19 cellular contexts compared by ENCODE assay signal in the genomic region with DNA sequence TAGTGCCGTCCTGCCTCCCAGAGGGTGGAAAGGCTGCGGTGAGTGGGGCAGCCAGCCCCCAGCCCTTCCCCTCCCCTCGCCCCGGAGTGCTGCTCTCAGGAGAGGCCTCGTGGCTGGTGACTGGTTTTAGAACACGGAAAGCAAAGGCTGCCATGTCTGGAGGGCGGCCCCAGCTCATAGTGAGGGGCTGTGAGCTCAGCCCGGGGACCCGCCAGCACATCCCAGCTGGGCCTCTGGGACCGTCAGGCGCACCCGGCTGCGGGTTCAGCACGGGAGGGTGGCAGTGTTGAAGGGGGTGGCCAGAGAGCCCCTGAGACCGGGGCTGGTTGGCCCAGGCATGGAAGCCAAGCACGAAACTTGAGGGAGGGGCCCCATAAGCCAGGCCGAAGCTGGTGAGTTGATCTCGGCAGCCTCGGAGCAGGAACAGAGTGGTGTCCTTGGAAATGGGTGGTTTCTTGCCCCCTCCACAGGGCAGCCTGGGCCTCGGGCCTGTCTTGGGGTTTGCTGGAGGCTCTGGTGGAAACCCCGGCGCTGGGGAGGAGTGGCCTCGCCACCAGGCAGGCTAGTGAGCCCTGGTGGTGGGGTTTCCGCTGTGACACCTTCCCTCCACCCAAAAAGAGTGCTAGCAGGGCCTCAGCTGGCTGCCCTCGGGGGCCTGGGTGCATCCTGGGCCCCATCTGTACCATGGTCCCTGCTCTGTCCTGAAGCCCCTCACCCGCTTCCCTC.
DNase-seq lines count a peak whose midpoint lies in the region; ATAC-seq, FAIRE-seq and TF ChIP-seq lines count a peak whose summit lies in the region.
"Had no signal": no experiment of that assay in that cellular context is flagged by ENCODE, and none has a peak within 500 bp of the region (broad histone marks: within the 10 kb centered on the region; RNA-seq: fewer than 3 reads in every experiment).

No MANE protein-coding gene starts in this region.

- H3K4me1 Mint-ChIP-seq in activated B cell treated with CpG ODN at 0.5 μM for 24 hours, result peaks cover 82% of the 10 kb centered on the region
- peaks cover 8% of the 10 kb centered on the region for H3K4me1 Mint-ChIP-seq in activated CD4-positive, alpha-beta memory T cell treated with anti-CD3 and anti-CD28 coated beads for 36 hours (ENCODE audit: low read depth)

- H3K4ac ChIP-seq in mesendoderm (ENCODE audit: low read depth, low read length), result peak overlapping the region; percentile 17

- H4K8ac ChIP-seq in mesendoderm (ENCODE audit: low read depth, low read length), result no peak overlapping the region

- H2BK15ac ChIP-seq in mesendoderm (replicated peaks; ENCODE audit: low read depth), result no peak overlapping the region

- intact Hi-C loops in activated B cell treated with CpG ODN at 0.5 μM for 24 hours (cut with micrococcal nuclease), result loop anchor here (1.0 to 2.0 kb wide), 3 partner anchors 16 to 158 kb away; partner anchors contain the start of gene KDM4B
- intact Hi-C loops in activated CD4-positive, alpha-beta memory T cell treated with anti-CD3 and anti-CD28 coated beads for 36 hours (cut with micrococcal nuclease), result no loop called here

- peak overlapping the region; percentile 57 for H3K4me2 ChIP-seq in DOHH2 (ENCODE audit: low read length)
- no peak overlapping the region for H3K4me2 ChIP-seq in mesendoderm (ENCODE audit: low read length)

- H3K9me2 ChIP-seq in DOHH2 (replicated peaks; ENCODE audit: control insufficient read depth, low read length), result no peaks in the 10 kb centered on the region

- H3F3A ChIP-seq in DOHH2 (ENCODE audit: control insufficient read depth, insufficient read depth), result 0 out of 2 replicates have a peak, but pooled peaks cover 1% of the 10 kb centered on the region

- FAIRE-seq in GM19239 (lab: Jason Lieb, UNC), result peak; percentile 83
- FAIRE-seq: keratinocyte had no signal

- H3K4me3 ChIP-seq in DOHH2 (ENCODE audit: low read length), result peak overlapping the region; percentile 17; the same call in 1 of the 2 replicates
- no peak overlapping the region for H3K4me3 ChIP-seq in mesendoderm (ENCODE audit: low read length)
- H3K4me3 ChIP-seq: colonic mucosa, GM23248, uterus had no signal

- H3K9me3 ChIP-seq in DOHH2 (ENCODE audit: control insufficient read depth, insufficient read depth, low read length), result no peaks in the 10 kb centered on the region
- H3K9me3 ChIP-seq: colonic mucosa, uterus had no signal

- no peak overlapping the region for H3K23ac ChIP-seq in mesendoderm (ENCODE audit: low read length)

- no peaks in the 10 kb centered on the region for H3K79me1 ChIP-seq in mesendoderm (ENCODE audit: low read length)

- H3K79me2 ChIP-seq in DOHH2 (ENCODE audit: control insufficient read depth, low read length), result no peaks in the 10 kb centered on the region
- no peaks in the 10 kb centered on the region for H3K79me2 ChIP-seq in mesendoderm (ENCODE audit: control insufficient read depth, insufficient read depth, low read length)

- H3K27me3 ChIP-seq in DOHH2 (ENCODE audit: control insufficient read depth, low read length) (no peaks in the 10 kb centered on the region), mesendoderm (ENCODE audit: insufficient read depth, low read length, poor library complexity) (no peaks in the 10 kb centered on the region)
- H3K27me3 ChIP-seq: colonic mucosa, uterus had no signal

- H3K27ac Mint-ChIP-seq in activated B cell treated with CpG ODN at 0.5 μM for 24 hours, result peak overlapping the region; percentile 91
- no peak overlapping the region for H3K27ac Mint-ChIP-seq in activated CD4-positive, alpha-beta memory T cell treated with anti-CD3 and anti-CD28 coated beads for 36 hours

- no peak overlapping the region for H2AK5ac ChIP-seq in mesendoderm (ENCODE audit: low read length)

- H3K9me3 Mint-ChIP-seq in activated B cell treated with CpG ODN at 0.5 μM for 24 hours, result no peaks in the 10 kb centered on the region
- no peaks in the 10 kb centered on the region for H3K9me3 Mint-ChIP-seq in activated CD4-positive, alpha-beta memory T cell treated with anti-CD3 and anti-CD28 coated beads for 36 hours

- peaks cover 61% of the 10 kb centered on the region for H3K4me1 ChIP-seq in DOHH2 (ENCODE audit: control insufficient read depth, low read length)
- H3K4me1 ChIP-seq in mesendoderm (ENCODE audit: control insufficient read depth, low read depth, low read length), result peaks cover 11% of the 10 kb centered on the region
- H3K4me1 ChIP-seq: colonic mucosa had no signal

- CTCF ChIA-PET in activated B cell treated with CpG ODN at 0.5 μM for 24 hours (lab: Charles Lee), result interaction anchor here (1.0 to 2.4 kb wide), 2 partner anchors 13 to 73 kb away, joined by 3 to 9 read pairs; no protein-coding TSS in a partner anchor
- CTCF ChIA-PET in activated CD4-positive, alpha-beta memory T cell treated with anti-CD3 and anti-CD28 coated beads for 36 hours (lab: Charles Lee), result no interaction called here

- H3K9ac ChIP-seq in mesendoderm (ENCODE audit: low read length), result no peak overlapping the region
- H3K9ac ChIP-seq: GM23248 had no signal

- peak overlapping the region; percentile 13 for H3K18ac ChIP-seq in mesendoderm (ENCODE audit: low read length)

- peak overlapping the region; percentile 58 for H3K56ac ChIP-seq in mesendoderm (ENCODE audit: low read length)

- no peak overlapping the region for H4K5ac ChIP-seq in mesendoderm (ENCODE audit: low read length)

- no peaks in the 10 kb centered on the region for H4K20me1 ChIP-seq in DOHH2 (ENCODE audit: control insufficient read depth, insufficient read depth, low read depth, low read length)

- no CpG with 5 or more reads among the region's 26 CpGs for WGBS in mesendoderm (ENCODE audit: extremely low coverage, insufficient coverage, low lambda C conversion rate)

- TF ChIP-seq CTCF in DOHH2 (IDR thresholded peaks at IDR 0.05; ENCODE audit: low read depth, low read length, poor library complexity, severe bottlenecking) (no peak), activated B cell treated with CpG ODN at 0.5 μM for 24 hours (IDR thresholded peaks at IDR 0.05) (no peak)

- peaks cover 5% of the 10 kb centered on the region; the same call in 1 of the 2 replicates for H3K36me3 ChIP-seq in DOHH2 (ENCODE audit: control insufficient read depth, low read length)
- H3K36me3 ChIP-seq in mesendoderm (ENCODE audit: control insufficient read depth, insufficient read depth, low read length), result no peaks in the 10 kb centered on the region
- H3K36me3 ChIP-seq: colonic mucosa, uterus had no signal

- peak overlapping the region; percentile 39 for H2BK5ac ChIP-seq in mesendoderm (ENCODE audit: low read length)

- ATAC-seq in activated B cell treated with CpG ODN at 0.5 μM for 24 hours (ENCODE audit: low read depth) (peak; percentile 29), left lobe of liver (no peak)

- POLR2A ChIA-PET in activated B cell treated with CpG ODN at 0.5 μM for 24 hours (lab: Charles Lee), result interaction anchor here (0.6 to 3.6 kb wide), 9 partner anchors 12 to 496 kb away, joined by 3 to 55 read pairs (median 4); partner anchors contain the start of genes SAFB and SAFB2
- POLR2A ChIA-PET in activated CD4-positive, alpha-beta memory T cell treated with anti-CD3 and anti-CD28 coated beads for 36 hours (lab: Charles Lee), result no interaction called here

- no peaks in the 10 kb centered on the region for H3K27me3 Mint-ChIP-seq in activated B cell treated with CpG ODN at 0.5 μM for 24 hours
- no peaks in the 10 kb centered on the region for H3K27me3 Mint-ChIP-seq in activated CD4-positive, alpha-beta memory T cell treated with anti-CD3 and anti-CD28 coated beads for 36 hours

- peak overlapping the region; percentile 15 for H2BK120ac ChIP-seq in mesendoderm (ENCODE audit: low read depth, low read length)

- peaks cover 18% of the 10 kb centered on the region for H3K36me3 Mint-ChIP-seq in activated B cell treated with CpG ODN at 0.5 μM for 24 hours (ENCODE audit: low read depth)
- peaks cover 3% of the 10 kb centered on the region for H3K36me3 Mint-ChIP-seq in activated CD4-positive, alpha-beta memory T cell treated with anti-CD3 and anti-CD28 coated beads for 36 hours

- DNase-seq in GM19239 (ENCODE audit: insufficient read length, low spot score) (peak; percentile 77), activated B cell treated with CpG ODN at 0.5 μM for 24 hours (peak; percentile 65), mesendoderm (no peak), NOMO-1 treated with dmso at 0.1 percent for 144 hours (lab: John Stamatoyannopoulos, UW; ENCODE audit: unreplicated experiment) (no peak), NCI-H526 treated with DMSO at 0.1 percent for 48 hours (lab: John Stamatoyannopoulos, UW) (no peak), left lobe of liver (ENCODE audit: low spot score) (no peak)
- no peak for DNase-seq in activated CD4-positive, alpha-beta memory T cell treated with anti-CD3 and anti-CD28 coated beads for 36 hours
- DNase-seq: activated naive CD4-positive, alpha-beta T cell; Calu3; colonic mucosa; GM23248; midbrain; NCI-H2081 treated with DMSO at 0.1 percent for 48 hours; NCI-H748 treated with DMSO at 0.1 percent for 48 hours; nucleus accumbens; stimulated activated naive CD4-positive, alpha-beta T cell treated with Interleukin-2 at 50 U/mL for 16 hours; uterus had no signal

- peak overlapping the region; percentile 42 for H3K27ac ChIP-seq in DOHH2 (ENCODE audit: low read depth, low read length)
- peak overlapping the region; percentile 34 for H3K27ac ChIP-seq in mesendoderm (ENCODE audit: low read depth, low read length)
- H3K27ac ChIP-seq: colonic mucosa, GM23248, uterus had no signal

- peak overlapping the region; percentile 50 for H3K4me3 Mint-ChIP-seq in activated B cell treated with CpG ODN at 0.5 μM for 24 hours
- H3K4me3 Mint-ChIP-seq in activated CD4-positive, alpha-beta memory T cell treated with anti-CD3 and anti-CD28 coated beads for 36 hours, result no peak overlapping the region

Comparison
In these comparisons a context has a peak if more than half of its experiments do, and no peak if none do; other contexts are left out.
1. DNase-seq: peak in GM19239 (single experiment) and activated B cell treated with CpG ODN at 0.5 μM for 24 hours (single experiment); none in mesendoderm (single experiment), NOMO-1 treated with dmso at 0.1 percent for 144 hours (single experiment), NCI-H526 treated with DMSO at 0.1 percent for 48 hours (single experiment), activated CD4-positive, alpha-beta memory T cell treated with anti-CD3 and anti-CD28 coated beads for 36 hours (single experiment) and left lobe of liver (single experiment).